8 cellular contexts compared by ENCODE assay signal in the genomic region with DNA sequence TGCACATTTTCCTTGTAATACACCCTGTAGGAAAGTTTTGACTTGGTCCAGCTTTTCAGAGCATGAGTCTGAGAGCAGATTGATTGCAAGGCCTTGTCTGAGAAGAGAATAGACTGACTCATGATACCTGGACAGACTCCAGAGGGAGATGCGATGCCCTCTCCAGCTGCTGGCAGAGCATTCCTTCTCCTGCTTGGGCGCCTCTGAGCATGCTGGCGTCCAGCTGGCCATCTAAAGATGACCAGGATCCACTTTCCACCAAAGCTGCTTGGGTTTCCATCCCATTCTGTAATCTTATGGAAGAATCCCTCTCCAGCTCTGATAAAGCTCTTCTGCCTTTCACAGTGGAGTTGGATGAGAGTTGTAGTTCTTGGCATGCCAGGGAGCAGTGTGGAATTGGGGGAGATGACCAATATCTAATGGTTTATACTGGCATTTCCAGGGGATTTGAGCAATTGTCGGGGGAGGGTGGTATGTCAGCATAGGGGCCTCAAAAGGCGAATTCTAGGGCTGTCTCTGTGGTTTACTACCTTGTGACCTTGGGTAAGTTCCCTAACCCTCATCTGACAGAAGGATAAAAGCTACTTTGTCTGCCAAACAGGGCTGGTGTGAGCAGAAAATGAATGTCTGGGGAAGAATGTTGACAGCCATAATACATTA. TPM values are rescaled to one million over a fixed set of nuclear protein-coding genes. Genes with fewer than 3 reads are reported as not detected.
DNase-seq lines count a peak whose midpoint lies in the region; ATAC-seq lines count a peak whose summit lies in the region.

No MANE protein-coding gene starts in this region.

- no peak for DNase-seq in activated T-cell treated with anti-CD3 and anti-CD28 coated beads, Interleukin-2, amount 50 U/mL, for 24 hours
- DNase-seq in activated T-cell treated with anti-CD3 and anti-CD28 coated beads, Interleukin-2, amount 50 U/mL, for 1 hour, result no peak
- DNase-seq in left cardiac atrium (peak; percentile 45), DMS153 treated with DMSO at 0.1 percent for 48 hours (lab: John Stamatoyannopoulos, UW; ENCODE audit: unreplicated experiment) (no peak), ureter (ENCODE audit: low spot score) (no peak), GM19240 (ENCODE audit: insufficient read length, low spot score) (no peak)
- DNase-seq in stimulated activated naive B cell treated with anti-CD40 and anti-IgM and Interleukin-4, amounts not matched to agents 10 μg/mL and 1 μg/mL and 100 μg/mL, for 72 hours, result no peak

- H3K27me3 Mint-ChIP-seq in activated T-cell treated with anti-CD3 and anti-CD28 coated beads, Interleukin-2, amount 50 U/mL, for 24 hours, result no peaks in the 10 kb centered on the region
- no peaks in the 10 kb centered on the region for H3K27me3 Mint-ChIP-seq in activated naive CD8-positive, alpha-beta T cell
- no peaks in the 10 kb centered on the region for H3K27me3 Mint-ChIP-seq in stimulated activated naive B cell treated with anti-CD40 and anti-IgM and Interleukin-4, amounts not matched to agents 10 μg/mL and 1 μg/mL and 100 μg/mL, for 72 hours

- intact Hi-C loops in left cardiac atrium (cut with DNase I), result no loop called here

- peak; percentile 62 to 90 for ATAC-seq in left cardiac atrium
- peak in 1 of 2 donors; percentile 38 for ATAC-seq in stimulated activated naive B cell treated with anti-CD40 and anti-IgM and Interleukin-4, amounts not matched to agents 10 μg/mL and 1 μg/mL and 100 μg/mL, for 72 hours (replicated peaks)

- H3K4me1 Mint-ChIP-seq in activated T-cell treated with anti-CD3 and anti-CD28 coated beads, Interleukin-2, amount 50 U/mL, for 24 hours (ENCODE audit: low read depth), result peaks cover 81% of the 10 kb centered on the region
- H3K4me1 Mint-ChIP-seq in activated naive CD8-positive, alpha-beta T cell (ENCODE audit: low read depth), result peaks cover 77% of the 10 kb centered on the region
- H3K4me1 Mint-ChIP-seq in stimulated activated naive B cell treated with anti-CD40 and anti-IgM and Interleukin-4, amounts not matched to agents 10 μg/mL and 1 μg/mL and 100 μg/mL, for 72 hours, result peaks cover 53 to 73% of the 10 kb centered on the region in 2 donors

- peak overlapping the region; percentile 68 for H3K27ac Mint-ChIP-seq in activated T-cell treated with anti-CD3 and anti-CD28 coated beads, Interleukin-2, amount 50 U/mL, for 24 hours
- peak overlapping the region; percentile 85 for H3K27ac Mint-ChIP-seq in activated naive CD8-positive, alpha-beta T cell
- peak overlapping the region; percentile 91 for H3K27ac Mint-ChIP-seq in stimulated activated naive B cell treated with anti-CD40 and anti-IgM and Interleukin-4, amounts not matched to agents 10 μg/mL and 1 μg/mL and 100 μg/mL, for 72 hours

- H3K36me3 Mint-ChIP-seq in activated T-cell treated with anti-CD3 and anti-CD28 coated beads, Interleukin-2, amount 50 U/mL, for 24 hours (ENCODE audit: low read depth), result peaks cover 60% of the 10 kb centered on the region
- peaks cover 5% of the 10 kb centered on the region for H3K36me3 Mint-ChIP-seq in activated naive CD8-positive, alpha-beta T cell
- H3K36me3 Mint-ChIP-seq in stimulated activated naive B cell treated with anti-CD40 and anti-IgM and Interleukin-4, amounts not matched to agents 10 μg/mL and 1 μg/mL and 100 μg/mL, for 72 hours, result peaks cover 37 to 44% of the 10 kb centered on the region in 2 donors

- H3K4me3 Mint-ChIP-seq in activated T-cell treated with anti-CD3 and anti-CD28 coated beads, Interleukin-2, amount 50 U/mL, for 24 hours, result peak overlapping the region; percentile 65
- H3K4me3 Mint-ChIP-seq in activated naive CD8-positive, alpha-beta T cell, result peak overlapping the region; percentile 70
- peak overlapping the region; percentile 43 to 72 for H3K4me3 Mint-ChIP-seq in stimulated activated naive B cell treated with anti-CD40 and anti-IgM and Interleukin-4, amounts not matched to agents 10 μg/mL and 1 μg/mL and 100 μg/mL, for 72 hours

- no peaks in the 10 kb centered on the region for H3K9me3 Mint-ChIP-seq in activated T-cell treated with anti-CD3 and anti-CD28 coated beads, Interleukin-2, amount 50 U/mL, for 24 hours
- no peaks in the 10 kb centered on the region for H3K9me3 Mint-ChIP-seq in activated naive CD8-positive, alpha-beta T cell (ENCODE audit: low read depth)
- H3K9me3 Mint-ChIP-seq in stimulated activated naive B cell treated with anti-CD40 and anti-IgM and Interleukin-4, amounts not matched to agents 10 μg/mL and 1 μg/mL and 100 μg/mL, for 72 hours, result no peaks in the 10 kb centered on the region

RNA-seq across cellular contexts. Expression of a gene that starts 19.5 kb away (rescaled TPM):
- total RNA-seq in left cardiac atrium (100 to 1,000 TPM in 1 of 2 donors, 10 to 100 TPM in 1; 98.0 to 112 TPM), ureter (131 TPM)

RNA-seq across cellular contexts. Expression of a gene that starts 34.3 kb away (rescaled TPM):
- total RNA-seq in left cardiac atrium, result 10 to 100 TPM; 14.1 to 15.1 TPM
- 33.1 TPM for total RNA-seq in ureter

RNA-seq across cellular contexts. Expression of a gene that starts 50.6 kb away (rescaled TPM):
- not detected for total RNA-seq in left cardiac atrium
- not detected for total RNA-seq in ureter

RNA-seq across cellular contexts. Expression of a gene that starts 53.9 kb away (rescaled TPM):
- total RNA-seq in left cardiac atrium (10 to 100 TPM; 21.8 to 23.7 TPM), ureter (40.6 TPM)
